8 cellular contexts compared by ENCODE assay signal in the genomic region with DNA sequence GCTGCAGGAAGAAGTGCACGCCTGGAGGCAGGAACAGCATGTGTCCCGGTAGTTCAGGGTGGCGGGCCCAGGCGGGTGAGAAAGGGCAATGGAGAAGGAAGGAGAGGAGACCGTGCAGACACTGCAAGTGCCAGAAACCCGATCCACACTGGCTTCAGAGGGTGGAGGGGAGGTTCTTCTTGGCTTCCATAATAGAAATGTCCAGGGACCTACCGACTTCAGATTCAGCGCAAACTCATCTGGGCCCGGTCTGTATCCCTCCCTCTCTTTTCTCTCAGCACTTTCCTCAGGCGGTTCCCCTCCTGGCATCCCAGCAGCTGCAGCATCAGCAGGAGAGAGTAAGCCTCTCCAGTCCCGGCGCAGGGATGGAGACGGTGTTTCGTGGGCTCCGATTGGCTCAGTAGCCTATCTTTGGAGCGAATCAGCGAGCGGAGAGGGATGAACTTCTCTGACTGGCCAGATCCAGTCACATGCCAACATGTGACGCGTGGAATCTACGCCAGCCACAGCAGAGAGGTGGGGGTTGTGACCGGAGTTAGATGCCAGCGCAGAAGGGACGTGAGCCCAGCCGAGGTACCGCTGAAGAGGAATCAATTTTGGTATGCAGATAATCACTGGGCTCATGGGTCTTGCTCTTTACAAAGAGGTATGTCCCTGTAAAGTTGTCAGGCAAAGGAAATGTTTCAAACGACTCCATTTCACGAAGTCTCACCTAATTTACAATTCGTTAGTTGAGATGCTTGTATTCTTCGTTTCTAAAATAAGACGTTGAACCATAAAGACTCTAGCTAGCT.
DNase-seq lines count a peak whose midpoint lies in the region; ATAC-seq and TF ChIP-seq lines count a peak whose summit lies in the region.

No MANE protein-coding gene starts in this region.

- no peaks in the 10 kb centered on the region for H3K9me2 ChIP-seq in OCI-LY1 (ENCODE audit: low read depth, low read length)

- H3F3A ChIP-seq in OCI-LY1 (ENCODE audit: insufficient read depth, low read length), result no peaks in the 10 kb centered on the region

- peak overlapping the region; percentile 83; the same call in 1 of the 2 replicates for H2AFZ ChIP-seq in OCI-LY1 (ENCODE audit: low read length)

- peak; percentile 69 for ATAC-seq in GM21526 (IDR thresholded peaks at IDR 0.05; ENCODE audit: low FRiP score, unreplicated experiment)

- DNase-seq in DMS 273 (lab: John Stamatoyannopoulos, UW; ENCODE audit: unreplicated experiment), result peak; percentile 97
- peak; percentile 84 for DNase-seq in HuH-7 (ENCODE audit: low spot score)
- DNase-seq in activated T-cell treated with anti-CD3 and anti-CD28 coated beads for 1 hour (ENCODE audit: low read depth), result peak; percentile 78
- DNase-seq in epidermal melanocyte (ENCODE audit: insufficient read length, low spot score), result peak; percentile 71
- peak; percentile 96 for DNase-seq in midbrain (lab: John Stamatoyannopoulos, UW)
- DNase-seq in stimulated activated CD8-positive, alpha-beta memory T cell treated with anti-CD3 and anti-CD28 coated beads, Interleukin-15, amount 100 ng/mL, for 48 hours (ENCODE audit: low read depth in 2 of 2), result peak; percentile 81 to 82

- H3K9ac ChIP-seq in OCI-LY1 (ENCODE audit: low read length), result peak overlapping the region; percentile 79

- peaks cover 29% of the 10 kb centered on the region for H3K79me2 ChIP-seq in OCI-LY1 (ENCODE audit: insufficient read depth, low read length)

- H3K36me3 ChIP-seq in OCI-LY1 (ENCODE audit: insufficient read depth, low read length), result peaks cover 6% of the 10 kb centered on the region; the same call in 1 of the 2 replicates

- peak overlapping the region; percentile 80 for H3K4me3 ChIP-seq in OCI-LY1 (ENCODE audit: low read depth, low read length, poor library complexity, severe bottlenecking)

- no peaks in the 10 kb centered on the region for H4K20me1 ChIP-seq in OCI-LY1 (ENCODE audit: insufficient read depth, low read length)

- peak overlapping the region; percentile 93 for H3K4me2 ChIP-seq in OCI-LY1 (ENCODE audit: low read length)

- no peak for TF ChIP-seq CTCF in OCI-LY1 (IDR thresholded peaks at IDR 0.05; ENCODE audit: low read length)

- H3K9me3 ChIP-seq in OCI-LY1 (ENCODE audit: low read length), result no peaks in the 10 kb centered on the region

- H3K4me1 ChIP-seq in OCI-LY1 (ENCODE audit: insufficient read depth, low read length, severe bottlenecking), result peaks cover 45% of the 10 kb centered on the region

- H3K27ac ChIP-seq in OCI-LY1 (ENCODE audit: low read depth, low read length, poor library complexity, severe bottlenecking), result peak overlapping the region; percentile 81

- no peaks in the 10 kb centered on the region for H3K27me3 ChIP-seq in OCI-LY1 (ENCODE audit: insufficient read depth, low read length)

Comparison
In these comparisons a context has a peak if more than half of its experiments do, and no peak if none do; other contexts are left out.
1. Peak in every context shown above with its lines: DNase-seq, ATAC-seq, H3K4me3 ChIP-seq and H3K27ac ChIP-seq.